In genomic region chr21:35963920-35964451, GRCh38 we compare ENCODE assay signal across 1 cellular context.
TF ChIP-seq lines count a peak whose summit lies in the region.

No MANE protein-coding gene starts in this region.

TF ChIP-seq in K562, 482 proteins besides CTCF, POLR2A, EP300 and RAD21 (continued from another document and continues in another):
- TF ChIP-seq, protein P1, sequence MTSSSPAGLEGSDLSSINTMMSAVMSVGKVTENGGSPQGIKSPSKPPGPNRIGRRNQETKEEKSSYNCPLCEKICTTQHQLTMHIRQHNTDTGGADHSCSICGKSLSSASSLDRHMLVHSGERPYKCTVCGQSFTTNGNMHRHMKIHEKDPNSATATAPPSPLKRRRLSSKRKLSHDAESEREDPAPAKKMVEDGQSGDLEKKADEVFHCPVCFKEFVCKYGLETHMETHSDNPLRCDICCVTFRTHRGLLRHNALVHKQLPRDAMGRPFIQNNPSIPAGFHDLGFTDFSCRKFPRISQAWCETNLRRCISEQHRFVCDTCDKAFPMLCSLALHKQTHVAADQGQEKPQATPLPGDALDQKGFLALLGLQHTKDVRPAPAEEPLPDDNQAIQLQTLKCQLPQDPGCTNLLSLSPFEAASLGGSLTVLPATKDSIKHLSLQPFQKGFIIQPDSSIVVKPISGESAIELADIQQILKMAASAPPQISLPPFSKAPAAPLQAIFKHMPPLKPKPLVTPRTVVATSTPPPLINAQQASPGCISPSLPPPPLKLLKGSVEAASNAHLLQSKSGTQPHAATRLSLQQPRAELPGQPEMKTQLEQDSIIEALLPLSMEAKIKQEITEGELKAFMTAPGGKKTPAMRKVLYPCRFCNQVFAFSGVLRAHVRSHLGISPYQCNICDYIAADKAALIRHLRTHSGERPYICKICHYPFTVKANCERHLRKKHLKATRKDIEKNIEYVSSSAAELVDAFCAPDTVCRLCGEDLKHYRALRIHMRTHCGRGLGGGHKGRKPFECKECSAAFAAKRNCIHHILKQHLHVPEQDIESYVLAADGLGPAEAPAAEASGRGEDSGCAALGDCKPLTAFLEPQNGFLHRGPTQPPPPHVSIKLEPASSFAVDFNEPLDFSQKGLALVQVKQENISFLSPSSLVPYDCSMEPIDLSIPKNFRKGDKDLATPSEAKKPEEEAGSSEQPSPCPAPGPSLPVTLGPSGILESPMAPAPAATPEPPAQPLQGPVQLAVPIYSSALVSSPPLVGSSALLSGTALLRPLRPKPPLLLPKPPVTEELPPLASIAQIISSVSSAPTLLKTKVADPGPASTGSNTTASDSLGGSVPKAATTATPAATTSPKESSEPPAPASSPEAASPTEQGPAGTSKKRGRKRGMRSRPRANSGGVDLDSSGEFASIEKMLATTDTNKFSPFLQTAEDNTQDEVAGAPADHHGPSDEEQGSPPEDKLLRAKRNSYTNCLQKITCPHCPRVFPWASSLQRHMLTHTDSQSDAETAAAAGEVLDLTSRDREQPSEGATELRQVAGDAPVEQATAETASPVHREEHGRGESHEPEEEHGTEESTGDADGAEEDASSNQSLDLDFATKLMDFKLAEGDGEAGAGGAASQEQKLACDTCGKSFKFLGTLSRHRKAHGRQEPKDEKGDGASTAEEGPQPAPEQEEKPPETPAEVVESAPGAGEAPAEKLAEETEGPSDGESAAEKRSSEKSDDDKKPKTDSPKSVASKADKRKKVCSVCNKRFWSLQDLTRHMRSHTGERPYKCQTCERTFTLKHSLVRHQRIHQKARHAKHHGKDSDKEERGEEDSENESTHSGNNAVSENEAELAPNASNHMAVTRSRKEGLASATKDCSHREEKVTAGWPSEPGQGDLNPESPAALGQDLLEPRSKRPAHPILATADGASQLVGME (CRISPR knock-in tag; IDR thresholded peaks at IDR 0.05): no peak
- TF ChIP-seq POLR2AphosphoS5 (IDR thresholded peaks at IDR 0.05; ENCODE audit: control insufficient read depth, insufficient read depth, low read depth, low read length): peak; percentile 78
- TF ChIP-seq LCOR (CRISPR knock-in tag; IDR thresholded peaks at IDR 0.05): no peak
- TF ChIP-seq L3MBTL2 (IDR thresholded peaks at IDR 0.05): 0 out of 2 replicates have a peak, but pooled peaks have one; percentile 15
- no peak for TF ChIP-seq SNRNP70 (optimal IDR thresholded peaks at IDR 0.05; ENCODE audit: low read depth, low read length)
- TF ChIP-seq JUND (IDR thresholded peaks at IDR 0.05; ENCODE audit: borderline replicate concordance, low read depth, low read length): no peak
- TF ChIP-seq JUND (tag; IDR thresholded peaks at IDR 0.05; ENCODE audit: borderline replicate concordance, low read depth, low read length): no peak
- no peak for TF ChIP-seq ZZZ3 (IDR thresholded peaks at IDR 0.05)
- TF ChIP-seq U2AF2 (optimal IDR thresholded peaks at IDR 0.05; ENCODE audit: low read depth, low read length): no peak
- no peak for TF ChIP-seq SPI1 (IDR thresholded peaks at IDR 0.05; ENCODE audit: borderline replicate concordance, low read depth, low read length)
- no peak for TF ChIP-seq ATF2 (CRISPR knock-in tag; IDR thresholded peaks at IDR 0.05)
- peak; percentile 41 for TF ChIP-seq TBP (optimal IDR thresholded peaks at IDR 0.05; ENCODE audit: low read depth, low read length)
- no peak for TF ChIP-seq SIRT6 (IDR thresholded peaks at IDR 0.05; ENCODE audit: low read depth, low read length)
- TF ChIP-seq CHD1 (IDR thresholded peaks at IDR 0.05; ENCODE audit: low read length): no peak
- no peak for TF ChIP-seq PTBP1 (IDR thresholded peaks at IDR 0.05; ENCODE audit: low read depth, low read length)
- TF ChIP-seq MTA1 (IDR thresholded peaks at IDR 0.05; ENCODE audit: borderline replicate concordance): no peak
- TF ChIP-seq, protein P2, sequence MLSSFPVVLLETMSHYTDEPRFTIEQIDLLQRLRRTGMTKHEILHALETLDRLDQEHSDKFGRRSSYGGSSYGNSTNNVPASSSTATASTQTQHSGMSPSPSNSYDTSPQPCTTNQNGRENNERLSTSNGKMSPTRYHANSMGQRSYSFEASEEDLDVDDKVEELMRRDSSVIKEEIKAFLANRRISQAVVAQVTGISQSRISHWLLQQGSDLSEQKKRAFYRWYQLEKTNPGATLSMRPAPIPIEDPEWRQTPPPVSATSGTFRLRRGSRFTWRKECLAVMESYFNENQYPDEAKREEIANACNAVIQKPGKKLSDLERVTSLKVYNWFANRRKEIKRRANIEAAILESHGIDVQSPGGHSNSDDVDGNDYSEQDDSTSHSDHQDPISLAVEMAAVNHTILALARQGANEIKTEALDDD (IDR thresholded peaks at IDR 0.05): no peak
- TF ChIP-seq, protein P3, sequence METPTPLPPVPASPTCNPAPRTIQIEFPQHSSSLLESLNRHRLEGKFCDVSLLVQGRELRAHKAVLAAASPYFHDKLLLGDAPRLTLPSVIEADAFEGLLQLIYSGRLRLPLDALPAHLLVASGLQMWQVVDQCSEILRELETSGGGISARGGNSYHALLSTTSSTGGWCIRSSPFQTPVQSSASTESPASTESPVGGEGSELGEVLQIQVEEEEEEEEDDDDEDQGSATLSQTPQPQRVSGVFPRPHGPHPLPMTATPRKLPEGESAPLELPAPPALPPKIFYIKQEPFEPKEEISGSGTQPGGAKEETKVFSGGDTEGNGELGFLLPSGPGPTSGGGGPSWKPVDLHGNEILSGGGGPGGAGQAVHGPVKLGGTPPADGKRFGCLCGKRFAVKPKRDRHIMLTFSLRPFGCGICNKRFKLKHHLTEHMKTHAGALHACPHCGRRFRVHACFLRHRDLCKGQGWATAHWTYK (CRISPR knock-in tag; IDR thresholded peaks at IDR 0.05): no peak
- no peak for TF ChIP-seq TOE1 (IDR thresholded peaks at IDR 0.05; ENCODE audit: borderline replicate concordance)
- no peak for TF ChIP-seq TOE1 (CRISPR knock-in tag; IDR thresholded peaks at IDR 0.05; ENCODE audit: borderline replicate concordance, low read depth)
- TF ChIP-seq MEIS2 (IDR thresholded peaks at IDR 0.05; ENCODE audit: partially characterized antibody): no peak
- no peak for TF ChIP-seq CBX3 (IDR thresholded peaks at IDR 0.05; ENCODE audit: borderline replicate concordance in 1 of 2, low read length in 2 of 2)
- no peak for TF ChIP-seq CEBPG (CRISPR knock-in tag; IDR thresholded peaks at IDR 0.05)
- no peak for TF ChIP-seq CEBPG (tag; conservative IDR thresholded peaks at IDR 0.05 in 1 of 2, IDR thresholded peaks at IDR 0.05 in 1 of 2)
- no peak for TF ChIP-seq KLF13 (tag; IDR thresholded peaks at IDR 0.05; ENCODE audit: borderline replicate concordance, low read depth)
- TF ChIP-seq MTA2 (IDR thresholded peaks at IDR 0.05; ENCODE audit: low read depth): no peak
- no peak for TF ChIP-seq SMAD2 (IDR thresholded peaks at IDR 0.05; ENCODE audit: low read depth, low read length)
- no peak for TF ChIP-seq MXD1 (CRISPR knock-in tag; IDR thresholded peaks at IDR 0.05; ENCODE audit: borderline replicate concordance, poor library complexity, severe bottlenecking)
- no peak for TF ChIP-seq NUFIP1 (IDR thresholded peaks at IDR 0.05; ENCODE audit: partially characterized antibody)
- TF ChIP-seq NCOA6 (IDR thresholded peaks at IDR 0.05): no peak
- no peak for TF ChIP-seq YBX1 (IDR thresholded peaks at IDR 0.05)
- TF ChIP-seq KDM1A (IDR thresholded peaks at IDR 0.05): 0 out of 4 replicates have a peak, but pooled peaks of 1 of the 2 experiments have one; percentile 17
- peak; percentile 65; the same call in 1 of the 2 replicates for TF ChIP-seq PML (IDR thresholded peaks at IDR 0.05; ENCODE audit: low read length)
- no peak for TF ChIP-seq GATA2 (CRISPR knock-in tag; IDR thresholded peaks at IDR 0.05)
- TF ChIP-seq ZNF395 (CRISPR knock-in tag; IDR thresholded peaks at IDR 0.05): no peak
- TF ChIP-seq FIP1L1 (IDR thresholded peaks at IDR 0.05; ENCODE audit: low read depth, low read length, poor library complexity, severe bottlenecking): no peak
- TF ChIP-seq SMARCA4 (IDR thresholded peaks at IDR 0.05): no peak
- TF ChIP-seq, protein P4, sequence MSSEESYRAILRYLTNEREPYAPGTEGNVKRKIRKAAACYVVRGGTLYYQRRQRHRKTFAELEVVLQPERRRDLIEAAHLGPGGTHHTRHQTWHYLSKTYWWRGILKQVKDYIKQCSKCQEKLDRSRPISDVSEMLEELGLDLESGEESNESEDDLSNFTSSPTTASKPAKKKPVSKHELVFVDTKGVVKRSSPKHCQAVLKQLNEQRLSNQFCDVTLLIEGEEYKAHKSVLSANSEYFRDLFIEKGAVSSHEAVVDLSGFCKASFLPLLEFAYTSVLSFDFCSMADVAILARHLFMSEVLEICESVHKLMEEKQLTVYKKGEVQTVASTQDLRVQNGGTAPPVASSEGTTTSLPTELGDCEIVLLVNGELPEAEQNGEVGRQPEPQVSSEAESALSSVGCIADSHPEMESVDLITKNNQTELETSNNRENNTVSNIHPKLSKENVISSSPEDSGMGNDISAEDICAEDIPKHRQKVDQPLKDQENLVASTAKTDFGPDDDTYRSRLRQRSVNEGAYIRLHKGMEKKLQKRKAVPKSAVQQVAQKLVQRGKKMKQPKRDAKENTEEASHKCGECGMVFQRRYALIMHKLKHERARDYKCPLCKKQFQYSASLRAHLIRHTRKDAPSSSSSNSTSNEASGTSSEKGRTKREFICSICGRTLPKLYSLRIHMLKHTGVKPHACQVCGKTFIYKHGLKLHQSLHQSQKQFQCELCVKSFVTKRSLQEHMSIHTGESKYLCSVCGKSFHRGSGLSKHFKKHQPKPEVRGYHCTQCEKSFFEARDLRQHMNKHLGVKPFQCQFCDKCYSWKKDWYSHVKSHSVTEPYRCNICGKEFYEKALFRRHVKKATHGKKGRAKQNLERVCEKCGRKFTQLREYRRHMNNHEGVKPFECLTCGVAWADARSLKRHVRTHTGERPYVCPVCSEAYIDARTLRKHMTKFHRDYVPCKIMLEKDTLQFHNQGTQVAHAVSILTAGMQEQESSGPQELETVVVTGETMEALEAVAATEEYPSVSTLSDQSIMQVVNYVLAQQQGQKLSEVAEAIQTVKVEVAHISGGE (CRISPR knock-in tag; IDR thresholded peaks at IDR 0.05): no peak
- TF ChIP-seq HNRNPH1 (optimal IDR thresholded peaks at IDR 0.05; ENCODE audit: low read depth, low read length): no peak
- TF ChIP-seq ARNT (IDR thresholded peaks at IDR 0.05): no peak
- TF ChIP-seq NFYB (IDR thresholded peaks at IDR 0.05; ENCODE audit: extremely low read depth, insufficient read length): no peak
- TF ChIP-seq RAD51 (IDR thresholded peaks at IDR 0.05; ENCODE audit: borderline replicate concordance, low read depth): no peak
- TF ChIP-seq ZNF444 (CRISPR knock-in tag; IDR thresholded peaks at IDR 0.05): no peak
- TF ChIP-seq CTCFL (IDR thresholded peaks at IDR 0.05; ENCODE audit: borderline replicate concordance, insufficient read depth, low read depth, low read length, poor library complexity, severe bottlenecking): no peak
- no peak for TF ChIP-seq ETV1 (tag; conservative IDR thresholded peaks at IDR 0.05; ENCODE audit: low read depth)
- TF ChIP-seq, protein P5, sequence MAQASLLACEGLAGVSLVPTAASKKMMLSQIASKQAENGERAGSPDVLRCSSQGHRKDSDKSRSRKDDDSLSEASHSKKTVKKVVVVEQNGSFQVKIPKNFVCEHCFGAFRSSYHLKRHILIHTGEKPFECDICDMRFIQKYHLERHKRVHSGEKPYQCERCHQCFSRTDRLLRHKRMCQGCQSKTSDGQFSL (CRISPR knock-in tag; IDR thresholded peaks at IDR 0.05): no peak
- TF ChIP-seq, protein P5 (tag; IDR thresholded peaks at IDR 0.05): no peak
- no peak for TF ChIP-seq E2F6 (IDR thresholded peaks at IDR 0.05; ENCODE audit: borderline replicate concordance in 1 of 2, extremely low read depth in 1 of 2, insufficient read depth in 1 of 2, insufficient read length in 1 of 2, low read depth in 1 of 2, low read length in 1 of 2, poor library complexity in 1 of 2, severe bottlenecking in 1 of 2)
- TF ChIP-seq TGIF2 (CRISPR knock-in tag; IDR thresholded peaks at IDR 0.05): no peak
